8 cellular contexts compared by ENCODE assay signal in the genomic region with DNA sequence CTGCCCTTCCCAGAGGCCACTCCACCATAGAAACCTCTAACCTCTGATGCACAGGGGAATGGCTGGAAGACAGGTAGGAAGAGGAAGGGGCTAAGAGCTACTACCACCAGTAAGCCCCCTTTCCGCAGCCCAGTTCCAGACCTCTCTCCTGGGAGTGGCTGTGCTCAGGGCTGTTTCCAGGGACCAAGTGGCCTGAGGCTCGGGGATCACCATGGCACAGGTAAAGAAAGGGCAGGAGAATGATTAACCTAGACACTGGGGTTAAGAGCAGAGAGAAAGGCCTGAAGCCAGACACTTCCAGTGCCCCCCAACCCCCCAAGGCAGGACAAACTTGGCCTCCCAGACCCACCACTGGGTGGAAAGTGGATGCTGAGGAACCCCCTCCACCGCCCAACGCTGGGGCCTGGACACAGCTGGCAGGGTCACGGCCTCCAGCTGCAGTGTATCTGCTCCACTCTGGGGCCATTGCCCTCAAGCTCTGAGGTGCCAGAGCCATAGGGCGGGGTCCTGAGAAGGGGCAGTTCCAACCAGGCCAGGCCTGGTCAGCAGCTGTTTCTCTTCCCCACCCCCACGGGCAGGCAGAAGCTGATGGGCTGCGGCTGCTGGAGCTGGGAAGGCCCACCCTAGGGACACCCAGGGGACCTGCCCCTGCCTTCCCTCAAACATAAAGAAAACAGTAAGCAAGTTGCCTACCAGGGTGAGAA. TPM values are rescaled to one million over a fixed set of nuclear protein-coding genes. Genes with fewer than 3 reads are reported as not detected.
A peak's percentile ranks its signal among the peaks of the same experiment; 100 is the strongest.
DNase-seq lines count a peak whose midpoint lies in the region; ATAC-seq and TF ChIP-seq lines count a peak whose summit lies in the region.

No MANE protein-coding gene starts in this region.

- TF ChIP-seq EP300 in esophagus muscularis mucosa (IDR thresholded peaks at IDR 0.05): no peak

- no peaks in the 10 kb centered on the region for H3K27me3 Mint-ChIP-seq in osteocyte (ENCODE audit: unreplicated experiment)

- no peak for TF ChIP-seq POLR2A in esophagus muscularis mucosa (IDR thresholded peaks at IDR 0.05; ENCODE audit: low read depth)

- peak overlapping the region; percentile 99 for H3K27ac ChIP-seq in RWPE1
- H3K27ac ChIP-seq in esophagus muscularis mucosa (replicated peaks in 1 of 4): peak overlapping the region; percentile 89 to 97 (median 92)

- 25% methylated on average over 6 of the region's 8 CpGs for WGBS in esophagus muscularis mucosa

- H3K27ac Mint-ChIP-seq in osteocyte (ENCODE audit: unreplicated experiment): peak overlapping the region; percentile 100

- H3K4me3 ChIP-seq in GM12875 (ENCODE audit: low read depth, low read length) (peak overlapping the region; percentile 87), esophagus muscularis mucosa (peak overlapping the region; percentile 79 to 95 (median 88))

- CTCF ChIA-PET in RWPE1 (lab: Yijun Ruan, JAX): interaction anchor here (1.6 to 2.7 kb wide), 2 partner anchors 29 to 85 kb away, joined by 8 to 11 read pairs; no protein-coding TSS in a partner anchor

- H3K27me3 ChIP-seq in esophagus muscularis mucosa: no peaks in the 10 kb centered on the region

- peaks cover 67% of the 10 kb centered on the region for H3K4me1 Mint-ChIP-seq in osteocyte (ENCODE audit: unreplicated experiment)

- H3K36me3 ChIP-seq in esophagus muscularis mucosa: peaks cover 30 to 40% (median 34%) of the 10 kb centered on the region in 4 donors

- peak overlapping the region; percentile 83 for H3K4me3 Mint-ChIP-seq in osteocyte (ENCODE audit: unreplicated experiment)

- intact Hi-C loops in esophagus muscularis mucosa (cut with DNase I): no loop called here

- no peak for TF ChIP-seq CTCF in GM12875 (IDR thresholded peaks at IDR 0.05; ENCODE audit: borderline replicate concordance, insufficient read depth, low read depth, low read length)
- no peak for TF ChIP-seq CTCF in RWPE1 (conservative IDR thresholded peaks at IDR 0.05; ENCODE audit: low read depth)
- TF ChIP-seq CTCF in esophagus muscularis mucosa (IDR thresholded peaks at IDR 0.05): no peak
- no peak for TF ChIP-seq CTCF in osteocyte (IDR thresholded peaks at IDR 0.05)

- no peak for ATAC-seq in GM19395 (IDR thresholded peaks at IDR 0.05; ENCODE audit: unreplicated experiment)

- H3K4me1 ChIP-seq in esophagus muscularis mucosa: peaks cover 48 to 76% (median 74%) of the 10 kb centered on the region in 4 donors

- H3K36me3 Mint-ChIP-seq in osteocyte (ENCODE audit: unreplicated experiment): peaks cover 23% of the 10 kb centered on the region

- POLR2A ChIA-PET in RWPE1 (lab: Yijun Ruan, JAX; ENCODE audit: low non-redundant PET): interaction anchor here (0.6 to 1.3 kb wide), 2 partner anchors 30 to 1417 kb away, joined by 4 to 5 read pairs; no protein-coding TSS in a partner anchor

- DNase-seq in RWPE1 (ENCODE audit: low spot score) (no peak), esophagus muscularis mucosa (ENCODE audit: extremely low spot score) (no peak), osteocyte (ENCODE audit: extremely low spot score, unreplicated experiment) (no peak), NCI-H446 (lab: John Stamatoyannopoulos, UW) (no peak), amniotic stem cell (lab: John Stamatoyannopoulos, UW) (no peak), ecto neural progenitor cell (ENCODE audit: low spot score) (no peak)

- H3K9me3 Mint-ChIP-seq in osteocyte (ENCODE audit: unreplicated experiment): no peaks in the 10 kb centered on the region

- no peaks in the 10 kb centered on the region for H3K9me3 ChIP-seq in esophagus muscularis mucosa

RNA-seq across cellular contexts. Expression of a gene that starts 2.7 kb away (rescaled TPM):
- total RNA-seq in esophagus muscularis mucosa: 100 to 1,000 TPM; 125 to 276 (median 228) TPM
- total RNA-seq in osteocyte: 161 and 169 TPM in 2 replicates

RNA-seq across cellular contexts. Expression of a gene that starts 22.7 kb away (rescaled TPM):
- under 1 TPM in 2 of 4 donors, not detected in 2; 0.17 to 0.32 TPM for total RNA-seq in esophagus muscularis mucosa
- total RNA-seq in osteocyte: 0.52 and 0.83 TPM in 2 replicates

RNA-seq across cellular contexts. Expression of a gene that starts 22.8 kb away (rescaled TPM):
- under 1 TPM in 2 of 4 donors, not detected in 2; 0.17 to 0.23 TPM for total RNA-seq in esophagus muscularis mucosa
- not detected in 2 replicates for total RNA-seq in osteocyte

RNA-seq across cellular contexts. Expression of a gene that starts 31.4 kb away (rescaled TPM):
- not detected for total RNA-seq in esophagus muscularis mucosa
- total RNA-seq in osteocyte: not detected in 2 replicates
